ENCODE assay signal across 8 cellular contexts in genomic region chr4:143186634-143187033, GRCh38. TPM values are rescaled to one million over a fixed set of nuclear protein-coding genes. Genes with fewer than 3 reads are reported as not detected.
A peak's percentile ranks its signal among the peaks of the same experiment; 100 is the strongest.
DNase-seq lines count a peak whose midpoint lies in the region; ATAC-seq and TF ChIP-seq lines count a peak whose summit lies in the region.

No MANE protein-coding gene starts in this region.

- H3K4me1 Mint-ChIP-seq in CD14-positive monocyte, result peaks cover 53% of the 10 kb centered on the region
- H3K4me1 Mint-ChIP-seq in dendritic cell treated with granulocyte-macrophage colony-stimulating factor and Interleukin-4, amounts not matched to agents 40 ng/mL and 50 ng/mL, for 4 days (ENCODE audit: low read depth), result peaks cover 51% of the 10 kb centered on the region
- peaks cover 50 to 53% of the 10 kb centered on the region in 2 donors for H3K4me1 Mint-ChIP-seq in natural killer cell treated with Interleukin-12 subunit alpha and Interleukin-12 subunit beta and Interleukin-15 and Interleukin-18, amount 100 ng/mL, for 72 hours (ENCODE audit: low read depth in 2 of 2)

- H3K27ac Mint-ChIP-seq in CD14-positive monocyte, result peak overlapping the region; percentile 37 to 98 (median 93)
- peak overlapping the region; percentile 87 for H3K27ac Mint-ChIP-seq in dendritic cell treated with granulocyte-macrophage colony-stimulating factor and Interleukin-4, amounts not matched to agents 40 ng/mL and 50 ng/mL, for 4 days
- H3K27ac Mint-ChIP-seq in natural killer cell treated with Interleukin-12 subunit alpha and Interleukin-12 subunit beta and Interleukin-15 and Interleukin-18, amount 100 ng/mL, for 72 hours, result peak overlapping the region; percentile 86 to 97

- H3K36me3 ChIP-seq in MM.1S (replicated peaks; ENCODE audit: insufficient read depth, low read length), result no peaks in the 10 kb centered on the region; the same call in 1 of the 2 replicates

- H2AFZ ChIP-seq in MM.1S (ENCODE audit: low read length), result no peak overlapping the region

- peaks cover 74% of the 10 kb centered on the region for H3K79me2 ChIP-seq in MM.1S (ENCODE audit: low read length)

- H3K27ac ChIP-seq in MM.1S (ENCODE audit: low read length), result peak overlapping the region; percentile 89; the same call in 1 of the 2 replicates

- peak overlapping the region; percentile 98 to 99 for H3K4me3 Mint-ChIP-seq in CD14-positive monocyte
- peak overlapping the region; percentile 99 for H3K4me3 Mint-ChIP-seq in dendritic cell treated with granulocyte-macrophage colony-stimulating factor and Interleukin-4, amounts not matched to agents 40 ng/mL and 50 ng/mL, for 4 days
- H3K4me3 Mint-ChIP-seq in natural killer cell treated with Interleukin-12 subunit alpha and Interleukin-12 subunit beta and Interleukin-15 and Interleukin-18, amount 100 ng/mL, for 72 hours, result peak overlapping the region; percentile 83

- no peaks in the 10 kb centered on the region for H3K27me3 ChIP-seq in MM.1S (replicated peaks; ENCODE audit: insufficient read depth, low read length)

- H3K27me3 Mint-ChIP-seq in CD14-positive monocyte (ENCODE audit: low read depth in 3 of 3), result no peaks in the 10 kb centered on the region
- no peaks in the 10 kb centered on the region for H3K27me3 Mint-ChIP-seq in dendritic cell treated with granulocyte-macrophage colony-stimulating factor and Interleukin-4, amounts not matched to agents 40 ng/mL and 50 ng/mL, for 4 days
- H3K27me3 Mint-ChIP-seq in natural killer cell treated with Interleukin-12 subunit alpha and Interleukin-12 subunit beta and Interleukin-15 and Interleukin-18, amount 100 ng/mL, for 72 hours, result no peaks in the 10 kb centered on the region

- TF ChIP-seq CTCF in CD14-positive monocyte (IDR thresholded peaks at IDR 0.05) (no peak), MM.1S (IDR thresholded peaks at IDR 0.05; ENCODE audit: low read length) (no peak)

- no peak for TF ChIP-seq POLR2A in GM18505 (IDR thresholded peaks at IDR 0.05; ENCODE audit: borderline replicate concordance, extremely low read depth, insufficient read depth, insufficient read length)

- peaks cover 0 to 1% (median 0%) of the 10 kb centered on the region in 7 donors for H3K9me3 Mint-ChIP-seq in CD14-positive monocyte
- no peaks in the 10 kb centered on the region for H3K9me3 Mint-ChIP-seq in dendritic cell treated with granulocyte-macrophage colony-stimulating factor and Interleukin-4, amounts not matched to agents 40 ng/mL and 50 ng/mL, for 4 days
- no peaks in the 10 kb centered on the region for H3K9me3 Mint-ChIP-seq in natural killer cell treated with Interleukin-12 subunit alpha and Interleukin-12 subunit beta and Interleukin-15 and Interleukin-18, amount 100 ng/mL, for 72 hours

- ATAC-seq in natural killer cell treated with Interleukin-12 subunit alpha and Interleukin-12 subunit beta and Interleukin-15 and Interleukin-18, amount 100 ng/mL, for 72 hours, result no peak
- ATAC-seq in HG03280 (IDR thresholded peaks at IDR 0.05; ENCODE audit: unreplicated experiment) (no peak), GM18505 (IDR thresholded peaks at IDR 0.05; ENCODE audit: unreplicated experiment) (no peak)

- H3K36me3 Mint-ChIP-seq in CD14-positive monocyte, result peaks cover 26 to 29% of the 10 kb centered on the region in 2 donors
- peaks cover 58% of the 10 kb centered on the region for H3K36me3 Mint-ChIP-seq in dendritic cell treated with granulocyte-macrophage colony-stimulating factor and Interleukin-4, amounts not matched to agents 40 ng/mL and 50 ng/mL, for 4 days (ENCODE audit: low read depth)
- peaks cover 37% of the 10 kb centered on the region for H3K36me3 Mint-ChIP-seq in natural killer cell treated with Interleukin-12 subunit alpha and Interleukin-12 subunit beta and Interleukin-15 and Interleukin-18, amount 100 ng/mL, for 72 hours

- peak overlapping the region; percentile 88 for H3K4me2 ChIP-seq in MM.1S (ENCODE audit: low read depth, low read length)

- H3K4me1 ChIP-seq in MM.1S (ENCODE audit: low read length), result peaks cover 19% of the 10 kb centered on the region

- intact Hi-C loops in CD14-positive monocyte (cut with micrococcal nuclease), result loop anchor here (5.0 to 10.0 kb wide), 4 partner anchors 148 to 1962 kb away; partner anchors contain the start of genes GAB1 (in 2 of the 2), SMARCA5 (in 2 of the 2) and ZNF330 (in 1 of the 2)
- intact Hi-C loops in dendritic cell treated with granulocyte-macrophage colony-stimulating factor and Interleukin-4, amounts not matched to agents 40 ng/mL and 50 ng/mL, for 4 days (cut with micrococcal nuclease), result loop anchor here (1.0 to 10.0 kb wide), 4 partner anchors 222 to 1962 kb away; partner anchors contain the start of gene ZNF330

- peak overlapping the region; percentile 95 for H3K4me3 ChIP-seq in MM.1S (ENCODE audit: low read length)

- H4K20me1 ChIP-seq in MM.1S (ENCODE audit: insufficient read depth, low read length), result peaks cover 13% of the 10 kb centered on the region; the same call in 1 of the 2 replicates

- H3K9me3 ChIP-seq in MM.1S (replicated peaks; ENCODE audit: insufficient read depth, low read length), result no peaks in the 10 kb centered on the region

- peaks cover 21% of the 10 kb centered on the region for H3F3A ChIP-seq in MM.1S (ENCODE audit: insufficient read depth, low read length)

- no peaks in the 10 kb centered on the region for H3K9me2 ChIP-seq in MM.1S (replicated peaks; ENCODE audit: insufficient read depth, low read length)

- peak overlapping the region; percentile 84 for H3K9ac ChIP-seq in MM.1S (ENCODE audit: low read length)

- DNase-seq in CD14-positive monocyte (ENCODE audit: low spot score), result no peak
- peak; percentile 21 for DNase-seq in MM.1S
- DNase-seq in natural killer cell treated with Interleukin-12 subunit alpha and Interleukin-12 subunit beta and Interleukin-15 and Interleukin-18, amount 100 ng/mL, for 72 hours (ENCODE audit: low spot score), result no peak
- DNase-seq in NCI-H510A (lab: John Stamatoyannopoulos, UW), result no peak
- DNase-seq in cortex of kidney (lab: John Stamatoyannopoulos, UW), result no peak

RNA-seq across cellular contexts. Expression of gene USP38, which starts 1.9 kb away (rescaled TPM):
- 10 to 100 TPM; 12.4 to 19.3 TPM for polyA plus RNA-seq in CD14-positive monocyte
- 10 to 100 TPM; 29.4 to 31.8 TPM for total RNA-seq in natural killer cell treated with Interleukin-12 subunit alpha and Interleukin-12 subunit beta and Interleukin-15 and Interleukin-18, amount 100 ng/mL, for 72 hours
